22 cellular contexts compared by ENCODE assay signal in the genomic region with DNA sequence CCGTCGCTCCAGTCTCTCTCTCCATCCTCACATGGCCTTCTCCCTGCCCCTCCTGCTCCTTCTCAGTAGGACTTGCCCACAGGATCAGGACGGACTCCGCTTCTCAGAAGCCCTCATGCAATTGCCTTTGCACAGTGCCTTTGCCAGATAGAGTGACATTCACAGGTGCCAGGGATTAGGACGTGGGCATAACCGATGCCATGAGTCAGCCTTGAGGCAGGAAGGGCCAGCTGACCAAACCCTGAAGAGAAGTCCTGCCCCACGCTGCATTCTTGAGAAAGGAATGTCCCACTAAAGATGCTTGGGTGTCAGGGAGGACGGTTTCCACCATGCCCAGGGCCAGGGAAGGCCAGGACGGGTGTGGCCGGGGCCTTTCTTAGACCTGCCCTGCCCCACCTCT. TPM values are rescaled to one million over a fixed set of nuclear protein-coding genes. Genes with fewer than 3 reads are reported as not detected.
DNase-seq lines count a peak whose midpoint lies in the region; ATAC-seq, FAIRE-seq and TF ChIP-seq lines count a peak whose summit lies in the region.
"Had no signal": no experiment of that assay in that cellular context is flagged by ENCODE, and none has a peak within 500 bp of the region (broad histone marks: within the 10 kb centered on the region; RNA-seq: fewer than 3 reads in every experiment).

No MANE protein-coding gene starts in this region.

- H3K9me3 ChIP-seq in HepG2 (ENCODE audit: low read length) (no peaks in the 10 kb centered on the region), right lobe of liver (no peaks in the 10 kb centered on the region)
- H3K9me3 ChIP-seq: vagina had no signal

- TF ChIP-seq CTCF in HepG2 (CRISPR knock-in tag; IDR thresholded peaks at IDR 0.05), result no peak
- no peak for TF ChIP-seq CTCF in right lobe of liver (IDR thresholded peaks at IDR 0.05)

- 52% methylated on average over 6 of the region's 10 CpGs for WGBS in HepG2 (ENCODE audit: low lambda C conversion rate)
- 77% methylated on average over 7 of the region's 10 CpGs for WGBS in right lobe of liver (ENCODE audit: insufficient coverage, low coverage, low lambda C conversion rate, missing lambda C conversion rate)

- no peak for ATAC-seq in HepG2
- no peak for ATAC-seq in right lobe of liver
- ATAC-seq in HG03108 (IDR thresholded peaks at IDR 0.05; ENCODE audit: unreplicated experiment), result no peak
- ATAC-seq: activated CD4-positive, CD25-positive, alpha-beta regulatory T cell treated with anti-CD3 and anti-CD28 coated beads, Interleukin-2, amount 50 U/mL, for 24 hours had no signal

- in situ Hi-C loops in HepG2 (cut with HindIII; ENCODE audit: extremely low pct_ligation_motif_present, low pct_unique_long_range_greater_than_20kb), result loop anchor here (10.0 kb wide), 1 partner anchor 170 kb away; the partner anchor contains the start of gene TBC1D14

- no peaks in the 10 kb centered on the region for H4K20me1 ChIP-seq in HepG2 (ENCODE audit: insufficient read depth, low read length)

- H3K9ac ChIP-seq in HepG2 (ENCODE audit: insufficient read depth, low read depth, low read length), result no peak overlapping the region

- TF ChIP-seq POLR2A in HepG2 (IDR thresholded peaks at IDR 0.05; ENCODE audit: insufficient read depth in 1 of 2, low read depth in 2 of 2, low read length in 2 of 2) (no peak), right lobe of liver (IDR thresholded peaks at IDR 0.05) (no peak)

- TF ChIP-seq EP300 in HepG2 (IDR thresholded peaks at IDR 0.05; ENCODE audit: low read depth in 2 of 2, low read length in 2 of 2) (no peak), HepG2 (CRISPR knock-in tag; IDR thresholded peaks at IDR 0.05; ENCODE audit: borderline replicate concordance) (no peak)

- intact Hi-C loops in HepG2 (cut with micrococcal nuclease; ENCODE audit: unreplicated experiment), result no loop called here
- intact Hi-C loops in right lobe of liver (cut with DNase I), result loop anchor here (10.0 kb wide), 2 partner anchors 170 to 350 kb away; partner anchors contain the start of gene TBC1D14 (in 1 of the 2)

- H3K79me2 ChIP-seq in HepG2 (ENCODE audit: insufficient read depth, low read length), result no peaks in the 10 kb centered on the region

- H3K4me3 ChIP-seq in HepG2 (replicated peaks in 1 of 3; ENCODE audit: insufficient read depth in 1 of 3, low read depth in 2 of 3, low read length in 3 of 3), result no peak overlapping the region
- H3K4me3 ChIP-seq in right lobe of liver, result no peak overlapping the region
- H3K4me3 ChIP-seq: vagina had no signal

- no peak overlapping the region for H3K27ac ChIP-seq in HepG2 (ENCODE audit: extremely low read length, insufficient read depth, low read length)
- H3K27ac ChIP-seq in right lobe of liver, result no peak overlapping the region
- H3K27ac ChIP-seq: vagina had no signal

- no peaks in the 10 kb centered on the region; a peak in 1 of 5 replicates for H3K27me3 ChIP-seq in HepG2 (ENCODE audit: control insufficient read depth in 1 of 2, insufficient read depth in 2 of 2, low read length in 2 of 2)
- H3K27me3 ChIP-seq in right lobe of liver, result no peaks in the 10 kb centered on the region
- H3K27me3 ChIP-seq: vagina had no signal

- no peak overlapping the region for H2AFZ ChIP-seq in HepG2 (ENCODE audit: low read length)

- peaks cover 55% of the 10 kb centered on the region for H3K4me1 ChIP-seq in HepG2 (ENCODE audit: insufficient read depth, low read length)
- H3K4me1 ChIP-seq in right lobe of liver, result peaks cover 0 to 3% (median 0%) of the 10 kb centered on the region in 4 donors

- FAIRE-seq in HepG2 (lab: Jason Lieb, UNC) (no peak), urothelium cell line (lab: Jason Lieb, UNC) (no peak)
- FAIRE-seq: A204.1, bronchial epithelial cell had no signal

- peak overlapping the region; percentile 62; the same call in 1 of the 2 replicates for H3K4me2 ChIP-seq in HepG2 (ENCODE audit: low read depth, low read length)

- no peak for DNase-seq in HepG2 (ENCODE audit: low spot score)
- no peak for DNase-seq in right lobe of liver
- peak; percentile 39 for DNase-seq in RPMI7951 (ENCODE audit: low read depth)
- peak; percentile 57 for DNase-seq in glomerular visceral epithelial cell (ENCODE audit: extremely low spot score)
- DNase-seq in urothelium cell line (ENCODE audit: low spot score), result peak; percentile 20
- DNase-seq in NCI-H69 (lab: John Stamatoyannopoulos, UW), result no peak
- no peak for DNase-seq in activated CD4-positive, alpha-beta T cell treated with anti-CD3 and anti-CD28 coated beads for 4 hours
- DNase-seq: CD4-positive, alpha-beta memory T cell; dermis blood vessel endothelial cell; DMS153; foreskin fibroblast; hypothalamus; naive B cell; NCI-H1105 treated with DMSO at 0.1 percent for 48 hours; NCI-H748 treated with DMSO at 0.1 percent for 48 hours; stimulated activated CD8-positive, alpha-beta memory T cell treated with anti-CD3 and anti-CD28 coated beads, Interleukin-4, amount 100 ng/mL, for 48 hours; T1000 had no signal

- BruUV-seq in HepG2 (replicated peaks; lab: Mats Ljungman, UMichigan), result no TSS peak

- POLR2A ChIA-PET in HepG2 (lab: Yijun Ruan, JAX), result interaction anchor here (1.5 kb wide), 2 partner anchors 31 to 401 kb away, joined by 4 read pairs; partner anchors contain the start of gene TADA2B

- no peaks in the 10 kb centered on the region for H3K36me3 ChIP-seq in HepG2 (replicated peaks in 1 of 2; ENCODE audit: control insufficient read depth in 1 of 2, insufficient read depth in 2 of 2, low read length in 2 of 2)
- no peaks in the 10 kb centered on the region for H3K36me3 ChIP-seq in right lobe of liver
- H3K36me3 ChIP-seq: vagina had no signal

- no peak for TF ChIP-seq RAD21 in HepG2 (CRISPR knock-in tag; IDR thresholded peaks at IDR 0.05)

- CTCF ChIA-PET in HepG2 (lab: Yijun Ruan, JAX; ENCODE audit: low intra/inter-chr PET ratio, low total read pairs), result no interaction called here

TF ChIP-seq in HepG2, 621 proteins besides CTCF, POLR2A, EP300 and RAD21 (continues in another document):
- TF ChIP-seq SMARCC2 (IDR thresholded peaks at IDR 0.05) (no peak), NFYC (CRISPR knock-in tag; IDR thresholded peaks at IDR 0.05) (no peak), MTF2 (CRISPR knock-in tag; IDR thresholded peaks at IDR 0.05; ENCODE audit: borderline replicate concordance) (no peak), RBFOX2 (IDR thresholded peaks at IDR 0.05; ENCODE audit: low read depth, low read length) (no peak), CEBPG (CRISPR knock-in tag; IDR thresholded peaks at IDR 0.05) (no peak), SP1 (IDR thresholded peaks at IDR 0.05) (no peak), SP1 (CRISPR knock-in tag; IDR thresholded peaks at IDR 0.05) (no peak)

RNA-seq across cellular contexts. Expression of gene GRPEL1, which starts 6.6 kb away (rescaled TPM):
- total RNA-seq in HepG2 (2016; rRNA removed; fragmentation: Illumina TruSeq; extraction: Trizol), result 141 and 213 TPM in 2 replicates
- total RNA-seq in HepG2 (2016; cell fraction: cytosol; rRNA removed; fragmentation: Illumina TruSeq; extraction: Trizol; ENCODE audit: low read depth), result 24.3 and 28.6 TPM in 2 replicates
- total RNA-seq in HepG2 (2016; cell fraction: insoluble cytoplasmic fraction; rRNA removed; fragmentation: Illumina TruSeq; extraction: Trizol), result 139 and 219 TPM in 2 replicates
- 37.5 and 43.6 TPM in 2 replicates for total RNA-seq in HepG2 (2016; cell fraction: membrane; rRNA removed; fragmentation: Illumina TruSeq; extraction: Trizol)
- 48.8 and 49.5 TPM in 2 replicates for total RNA-seq in HepG2 (2016; cell fraction: nucleus; rRNA removed; fragmentation: Illumina TruSeq; extraction: Trizol)
- 27.2 and 32.3 TPM in 2 replicates for polyA plus RNA-seq in HepG2 (2011; rRNA removed)
- polyA plus RNA-seq in HepG2 (2011; cell fraction: cytosol; rRNA removed), result 30.3 and 39.4 TPM in 2 replicates
- 12.6 and 17.4 TPM in 2 replicates for polyA plus RNA-seq in HepG2 (2011; cell fraction: nucleus; rRNA removed)
- polyA plus RNA-seq in HepG2 (2012), result 52.6 and 70.0 TPM in 2 replicates
- 28.9 and 31.1 TPM in 2 replicates for polyA plus RNA-seq in HepG2 (2016; cell fraction: cytosol; fragmentation: Illumina TruSeq; extraction: Trizol; ENCODE audit: low read depth)
- polyA plus RNA-seq in HepG2 (2016; cell fraction: insoluble cytoplasmic fraction; fragmentation: Illumina TruSeq; extraction: Trizol; ENCODE audit: low read depth), result 220 and 231 TPM in 2 replicates
- 28.9 and 29.2 TPM in 2 replicates for polyA plus RNA-seq in HepG2 (2016; cell fraction: membrane; fragmentation: Illumina TruSeq; extraction: Trizol; ENCODE audit: low read depth)
- polyA plus RNA-seq in HepG2 (2016; cell fraction: nucleus; fragmentation: Illumina TruSeq; extraction: Trizol; ENCODE audit: insufficient read depth, low read depth), result 73.7 and 88.9 TPM in 2 replicates
- polyA minus RNA-seq in HepG2 (2011; rRNA and poly(A)+ RNA removed; ENCODE audit: low replicate concordance), result 23.2 and 27.5 TPM in 2 replicates
- polyA minus RNA-seq in HepG2 (2011; cell fraction: cytosol; rRNA and poly(A)+ RNA removed), result 19.1 and 25.1 TPM in 2 replicates
- 36.8 and 50.7 TPM in 2 replicates for polyA minus RNA-seq in HepG2 (2011; cell fraction: nucleus; rRNA and poly(A)+ RNA removed)
- 10 to 100 TPM; 30.0 to 49.2 (median 45.3) TPM for total RNA-seq in right lobe of liver
- total RNA-seq in RPMI7951 (2014; rRNA removed; shearing (Covaris generic)), result 31.5 and 32.1 TPM in 2 replicates

RNA-seq across cellular contexts. Expression of gene TADA2B, which starts 31.3 kb away (rescaled TPM):
- total RNA-seq in HepG2 (2016; rRNA removed; fragmentation: Illumina TruSeq; extraction: Trizol) (8.6 and 8.9 TPM in 2 replicates), right lobe of liver (10 to 100 TPM; 12.1 to 16.3 (median 14.0) TPM)
- total RNA-seq in HepG2 (2016; cell fraction: cytosol; rRNA removed; fragmentation: Illumina TruSeq; extraction: Trizol; ENCODE audit: low read depth), result 2.2 and 3.1 TPM in 2 replicates
- 7.2 and 8.0 TPM in 2 replicates for total RNA-seq in HepG2 (2016; cell fraction: insoluble cytoplasmic fraction; rRNA removed; fragmentation: Illumina TruSeq; extraction: Trizol)
- total RNA-seq in HepG2 (2016; cell fraction: membrane; rRNA removed; fragmentation: Illumina TruSeq; extraction: Trizol), result 11.2 and 13.1 TPM in 2 replicates
- total RNA-seq in HepG2 (2016; cell fraction: nucleus; rRNA removed; fragmentation: Illumina TruSeq; extraction: Trizol), result 5.6 and 5.9 TPM in 2 replicates
- polyA plus RNA-seq in HepG2 (2011; rRNA removed), result 4.6 and 5.1 TPM in 2 replicates
- 5.0 and 5.2 TPM in 2 replicates for polyA plus RNA-seq in HepG2 (2011; cell fraction: cytosol; rRNA removed)
- polyA plus RNA-seq in HepG2 (2011; cell fraction: nucleus; rRNA removed), result 5.8 and 6.6 TPM in 2 replicates
- 8.0 and 9.4 TPM in 2 replicates for polyA plus RNA-seq in HepG2 (2012)
- polyA plus RNA-seq in HepG2 (2016; cell fraction: cytosol; fragmentation: Illumina TruSeq; extraction: Trizol; ENCODE audit: low read depth), result 2.2 and 2.7 TPM in 2 replicates
- polyA plus RNA-seq in HepG2 (2016; cell fraction: insoluble cytoplasmic fraction; fragmentation: Illumina TruSeq; extraction: Trizol; ENCODE audit: low read depth), result 10.4 and 13.0 TPM in 2 replicates
- polyA plus RNA-seq in HepG2 (2016; cell fraction: membrane; fragmentation: Illumina TruSeq; extraction: Trizol; ENCODE audit: low read depth), result 8.6 and 9.7 TPM in 2 replicates
- 10.6 and 12.8 TPM in 2 replicates for polyA plus RNA-seq in HepG2 (2016; cell fraction: nucleus; fragmentation: Illumina TruSeq; extraction: Trizol; ENCODE audit: insufficient read depth, low read depth)
- polyA minus RNA-seq in HepG2 (2011; rRNA and poly(A)+ RNA removed; ENCODE audit: low replicate concordance), result 6.9 and 14.2 TPM in 2 replicates
- 3.9 and 5.1 TPM in 2 replicates for polyA minus RNA-seq in HepG2 (2011; cell fraction: cytosol; rRNA and poly(A)+ RNA removed)
- polyA minus RNA-seq in HepG2 (2011; cell fraction: nucleus; rRNA and poly(A)+ RNA removed), result 5.9 and 6.6 TPM in 2 replicates
- total RNA-seq in RPMI7951 (2014; rRNA removed; shearing (Covaris generic)), result 4.7 and 5.8 TPM in 2 replicates

Comparison
In these comparisons a context has a peak if more than half of its experiments do, and no peak if none do; other contexts are left out.
1. DNase-seq: peak in RPMI7951 (single experiment), glomerular visceral epithelial cell (single experiment) and urothelium cell line (single experiment); none in HepG2 (single experiment), right lobe of liver (0 of 3), NCI-H69 (single experiment) and activated CD4-positive, alpha-beta T cell treated with anti-CD3 and anti-CD28 coated beads for 4 hours (0 of 2).